16 cellular contexts compared by ENCODE assay signal in the genomic region with DNA sequence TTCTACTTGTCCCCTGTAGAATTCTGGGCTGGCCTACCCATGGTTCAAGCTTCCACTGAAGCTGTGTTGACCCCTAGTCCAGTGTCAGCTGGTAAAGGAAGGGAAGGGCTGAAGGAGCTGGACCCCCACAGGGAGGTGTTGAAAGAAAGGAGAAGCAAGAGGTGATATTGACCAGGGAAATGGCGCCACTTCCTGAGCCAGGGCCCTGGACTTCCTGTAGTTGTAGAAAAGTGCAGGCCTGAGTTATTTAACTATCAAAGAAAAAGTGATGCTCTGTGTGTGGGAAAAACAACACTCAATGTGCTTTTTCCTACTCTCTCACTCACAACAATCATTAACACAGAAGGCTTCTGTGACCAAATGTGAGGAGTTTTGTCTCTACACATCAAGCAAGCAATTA. TPM values are rescaled to one million over a fixed set of nuclear protein-coding genes. Genes with fewer than 3 reads are reported as not detected.
DNase-seq lines count a peak whose midpoint lies in the region; ATAC-seq, FAIRE-seq and TF ChIP-seq lines count a peak whose summit lies in the region.
"Had no signal": no experiment of that assay in that cellular context is flagged by ENCODE, and none has a peak within 500 bp of the region (broad histone marks: within the 10 kb centered on the region; RNA-seq: fewer than 3 reads in every experiment).

No MANE protein-coding gene starts in this region.

- no peak for TF ChIP-seq POLR2A in GM12878 (IDR thresholded peaks at IDR 0.05; ENCODE audit: low read depth, low read length)

- no peak overlapping the region for H2AK5ac ChIP-seq in neuronal stem cell (ENCODE audit: low read depth, low read length)

- H3K27me3 Mint-ChIP-seq in CD14-positive monocyte (ENCODE audit: low read depth in 3 of 3) = peaks cover 0 to 8% (median 3%) of the 10 kb centered on the region in 3 donors

- no peaks in the 10 kb centered on the region for H3K9me2 ChIP-seq in Karpas-422 (replicated peaks; ENCODE audit: insufficient read depth, low read length)

- no peak overlapping the region for H2BK15ac ChIP-seq in neuronal stem cell (ENCODE audit: low read length)

- CTCF ChIA-PET in GM12878 (lab: Yijun Ruan, JAX) = interaction anchor here (1.6 kb wide), 1 partner anchor 18 kb away, joined by 4 read pairs; no protein-coding TSS in a partner anchor

- RAD21 ChIA-PET in GM12878 (lab: Charles Lee; ENCODE audit: unreplicated experiment) = interaction anchor here (1.2 kb wide), 1 partner anchor 73 kb away, joined by 3 read pairs; no protein-coding TSS in a partner anchor

- in situ Hi-C loops in GM12878 (cut with MboI) = no loop called here

- H3K27ac ChIP-seq in HL-60 (replicated peaks) (peak overlapping the region; percentile 57), GM12878 (ENCODE audit: control insufficient read depth, insufficient read depth) (no peak overlapping the region), neuronal stem cell (replicated peaks; ENCODE audit: low read length) (no peak overlapping the region), Karpas-422 (ENCODE audit: low read length) (no peak overlapping the region)

- no peaks in the 10 kb centered on the region for H3K79me1 ChIP-seq in neuronal stem cell (ENCODE audit: low read depth, low read length)

- H3K79me2 ChIP-seq in GM12878 (ENCODE audit: control insufficient read depth, insufficient read depth, low read length) (no peaks in the 10 kb centered on the region), Karpas-422 (ENCODE audit: low read length) (no peaks in the 10 kb centered on the region)

- peaks cover 6 to 10% of the 10 kb centered on the region in 2 donors for H3K36me3 Mint-ChIP-seq in CD14-positive monocyte

- SMC1A ChIA-PET in GM12878 (lab: Charles Lee; ENCODE audit: uncharacterized antibody, unreplicated experiment) = interaction anchor here (0.9 to 1.9 kb wide), 3 partner anchors 10 to 43 kb away, joined by 3 to 9 read pairs (median 3); no protein-coding TSS in a partner anchor

- no peak overlapping the region for H3K18ac ChIP-seq in neuronal stem cell (ENCODE audit: low read length)

- H3K4ac ChIP-seq in neuronal stem cell (ENCODE audit: low read length) = no peak overlapping the region

- H2BK12ac ChIP-seq in neuronal stem cell (ENCODE audit: low read length) = no peak overlapping the region

- peaks cover 43% of the 10 kb centered on the region for H3K4me1 Mint-ChIP-seq in CD14-positive monocyte

- no peak for FAIRE-seq in GM12878 (lab: Jason Lieb, UNC)
- FAIRE-seq: HTR-8/SVneo had no signal

- H3K27me3 ChIP-seq in HL-60 (ENCODE audit: insufficient read depth, poor library complexity, severe bottlenecking) (no peaks in the 10 kb centered on the region), GM12878 (replicated peaks in 1 of 2; ENCODE audit: control insufficient read depth in 2 of 2, insufficient read depth in 2 of 2, low read length in 1 of 2) (no peaks in the 10 kb centered on the region), neuronal stem cell (ENCODE audit: control insufficient read depth in 3 of 3, insufficient read depth in 3 of 3, low read depth in 1 of 3, low read length in 3 of 3) (no peaks in the 10 kb centered on the region), Karpas-422 (ENCODE audit: low read length) (no peaks in the 10 kb centered on the region)

- no peak overlapping the region for H4K8ac ChIP-seq in neuronal stem cell (ENCODE audit: low read depth, low read length)

- no peak for TF ChIP-seq EP300 in GM12878 (IDR thresholded peaks at IDR 0.05; ENCODE audit: borderline replicate concordance in 1 of 2, control insufficient read depth in 1 of 2, low read depth in 2 of 2, low read length in 2 of 2)

- H4K20me1 ChIP-seq in GM12878 (ENCODE audit: control insufficient read depth, insufficient read depth) (no peaks in the 10 kb centered on the region), Karpas-422 (ENCODE audit: insufficient read depth, low read depth, low read length) (no peaks in the 10 kb centered on the region)

- H3K14ac ChIP-seq in neuronal stem cell (ENCODE audit: low read length) = no peak overlapping the region

- no peak; the same call in 2 of the 3 replicates for ATAC-seq in GM12878
- ATAC-seq in GM18870 (IDR thresholded peaks at IDR 0.05; ENCODE audit: unreplicated experiment) = no peak

- H3K23ac ChIP-seq in neuronal stem cell (ENCODE audit: low read depth, low read length, poor library complexity) = no peak overlapping the region

- H2AFZ ChIP-seq in GM12878 (ENCODE audit: control insufficient read depth, low read depth, low read length) (peak overlapping the region; percentile 12; the same call in 1 of the 2 replicates), neuronal stem cell (ENCODE audit: low read length) (peak overlapping the region; percentile 67), Karpas-422 (ENCODE audit: low read length) (no peak overlapping the region)

- H3K9ac ChIP-seq in GM12878 (ENCODE audit: control insufficient read depth, insufficient read depth, low read length) = no peak overlapping the region
- H3K9ac ChIP-seq in neuronal stem cell (ENCODE audit: low read depth, low read length, poor library complexity) = no peak overlapping the region
- no peak overlapping the region for H3K9ac ChIP-seq in Karpas-422 (ENCODE audit: low read length)

- no peak overlapping the region for H2BK5ac ChIP-seq in neuronal stem cell (ENCODE audit: low read length)

- no TSS peak for BruUV-seq in GM12878 (replicated peaks; lab: Mats Ljungman, UMichigan)

- DNase-seq in CD14-positive monocyte (ENCODE audit: low spot score) = no peak
- DNase-seq in HL-60 (ENCODE audit: low read depth in 1 of 2, low spot score in 1 of 2) = peak in 1 of 2 experiments; percentile 46
- DNase-seq in GM12878 (ENCODE audit: low read depth, low spot score) = no peak
- DNase-seq in neuronal stem cell (ENCODE audit: low spot score) = no peak
- DNase-seq in Karpas-422 = no peak
- no peak for DNase-seq in stimulated activated CD8-positive, alpha-beta memory T cell treated with anti-CD3 and anti-CD28 coated beads, Interleukin-4, amount 100 ng/mL, for 48 hours
- DNase-seq: C1 segment of cervical spinal cord, DMS79 treated with DMSO at 0.1 percent for 48 hours, H9, NCI-H1092 treated with DMSO at 0.1 percent for 48 hours, NCI-H2107, NCI-H510A, NCI-H748 treated with DMSO at 0.1 percent for 48 hours, Right ventricle myocardium superior had no signal

- no peak overlapping the region for H4K91ac ChIP-seq in neuronal stem cell (ENCODE audit: low read depth, low read length, poor library complexity)

- no peak overlapping the region for H3K4me3 ChIP-seq in HL-60 (replicated peaks; ENCODE audit: insufficient read depth, low read length)
- no peak overlapping the region for H3K4me3 ChIP-seq in GM12878
- H3K4me3 ChIP-seq in neuronal stem cell (ENCODE audit: low read length in 2 of 2) = no peak overlapping the region
- H3K4me3 ChIP-seq in Karpas-422 (ENCODE audit: low read length) = no peak overlapping the region

- intact Hi-C loops in CD14-positive monocyte (cut with micrococcal nuclease) (no loop called here), GM12878 (cut with micrococcal nuclease; ENCODE audit: unreplicated experiment) (no loop called here)

- no peak overlapping the region for H3K4me2 ChIP-seq in GM12878 (ENCODE audit: control insufficient read depth, insufficient read depth)
- no peak overlapping the region for H3K4me2 ChIP-seq in neuronal stem cell (ENCODE audit: insufficient read depth, low read length, poor library complexity, severe bottlenecking)
- no peak overlapping the region for H3K4me2 ChIP-seq in Karpas-422 (ENCODE audit: low read depth, low read length, poor library complexity, severe bottlenecking)

- H2BK120ac ChIP-seq in neuronal stem cell (ENCODE audit: low read depth, low read length) = no peak overlapping the region

- no peak for TF ChIP-seq RAD21 in GM12878 (IDR thresholded peaks at IDR 0.05; ENCODE audit: insufficient read depth, low read depth, low read length)

- WGBS in GM12878 (ENCODE audit: insufficient coverage, insufficient replicate concordance, low lambda C conversion rate, missing lambda C conversion rate) = 65% methylated on average over 1 of the region's 1 CpG
- WGBS in neuronal stem cell (ENCODE audit: extremely low coverage in 2 of 2, insufficient read length in 2 of 2, insufficient replicate concordance in 1 of 2), 2 donors = no CpG with 5 or more reads among the region's 1 CpG

- H3K36me3 ChIP-seq in GM12878 (ENCODE audit: control insufficient read depth in 2 of 2, insufficient read depth in 2 of 2, low read length in 1 of 2) = no peaks in the 10 kb centered on the region
- H3K36me3 ChIP-seq in neuronal stem cell (replicated peaks in 1 of 2; ENCODE audit: control insufficient read depth in 2 of 2, insufficient read depth in 2 of 2, low read length in 2 of 2) = no peaks in the 10 kb centered on the region
- no peaks in the 10 kb centered on the region for H3K36me3 ChIP-seq in Karpas-422 (ENCODE audit: insufficient read depth, low read length)

- H3K9me3 Mint-ChIP-seq in CD14-positive monocyte = peaks cover 0 to 9% (median 5%) of the 10 kb centered on the region in 7 donors

- peak overlapping the region in 5 of 7 donors; percentile 38 to 91 (median 79) for H3K27ac Mint-ChIP-seq in CD14-positive monocyte
- H3K27ac Mint-ChIP-seq: H9 had no signal

- no peaks in the 10 kb centered on the region for H3K9me3 ChIP-seq in GM12878 (replicated peaks; ENCODE audit: control insufficient read depth, insufficient read depth, low read length)
- H3K9me3 ChIP-seq in neuronal stem cell (replicated peaks in 1 of 2; ENCODE audit: control insufficient read depth in 2 of 2, insufficient read depth in 1 of 2, low read depth in 1 of 2, low read length in 2 of 2) = no peaks in the 10 kb centered on the region
- H3K9me3 ChIP-seq in Karpas-422 (ENCODE audit: low read length) = no peaks in the 10 kb centered on the region

- no peak overlapping the region for H3K4me3 Mint-ChIP-seq in CD14-positive monocyte
- H3K4me3 Mint-ChIP-seq: H9 had no signal

- POLR2A ChIA-PET in GM12878 (lab: Charles Lee) = interaction anchor here (0.5 kb wide), 1 partner anchor 114 kb away, joined by 3 read pairs; the partner anchor contains the start of gene NRM

- no peaks in the 10 kb centered on the region for H3K4me1 ChIP-seq in GM12878 (ENCODE audit: control insufficient read depth, insufficient read depth, low read length)
- H3K4me1 ChIP-seq in neuronal stem cell (ENCODE audit: control insufficient read depth in 2 of 2, insufficient read depth in 1 of 2, low read depth in 1 of 2, low read length in 2 of 2) = no peaks in the 10 kb centered on the region
- H3K4me1 ChIP-seq in Karpas-422 (ENCODE audit: low read length) = no peaks in the 10 kb centered on the region

- no peak for TF ChIP-seq CTCF in CD14-positive monocyte (IDR thresholded peaks at IDR 0.05)
- no peak for TF ChIP-seq CTCF in HL-60 (IDR thresholded peaks at IDR 0.05; ENCODE audit: insufficient read depth, low read length)
- no peak for TF ChIP-seq CTCF in GM12878 (IDR thresholded peaks at IDR 0.05 in 2 of 3, conservative IDR thresholded peaks at IDR 0.05 in 1 of 3; ENCODE audit: control insufficient read depth in 2 of 3, extremely low read depth in 1 of 3, insufficient read depth in 1 of 3, low read depth in 3 of 3, low read length in 3 of 3)

RNA-seq across cellular contexts. Expression of gene IER3, which starts 60.0 kb away (rescaled TPM):
- 10 to 100 TPM; 30.6 to 53.2 TPM for polyA plus RNA-seq in CD14-positive monocyte
- 22.9 and 23.9 TPM in 2 replicates for total RNA-seq in GM12878 (2013; cell fraction: nucleolus; rRNA removed)
- total RNA-seq in GM12878 (2014; rRNA removed) = 67.2 and 71.6 TPM in 2 replicates
- 42.0 and 43.2 TPM in 2 replicates for total RNA-seq in GM12878 (2014; rRNA removed; fragmentation: Illumina TruSeq; extraction: Trizol)
- total RNA-seq in GM12878 (2021) = 65.8 and 80.7 TPM in 2 replicates
- 10.6 TPM for polyA plus RNA-seq in GM12878 (2011; ENCODE audit: low read depth)
- 100 and 104 TPM in 2 replicates for polyA plus RNA-seq in GM12878 (2011; rRNA removed)
- polyA plus RNA-seq in GM12878 (2011; cell fraction: cytosol; rRNA removed) = 96.0 and 101 TPM in 2 replicates
- polyA plus RNA-seq in GM12878 (2011; cell fraction: nucleus; rRNA removed) = 183 and 184 TPM in 2 replicates
- 21.4 and 31.8 TPM in 2 replicates for polyA plus RNA-seq in GM12878 (2012)
- polyA plus RNA-seq in GM12878 (2014; fragmentation: Illumina TruSeq; extraction: Trizol) = 8.3 and 22.5 TPM in 2 replicates
- 1 to 10 TPM; 1.9 to 7.3 TPM for polyA plus RNA-seq in GM12878 (2014; fragmentation: Nextera tagmentation; extraction: Ambion mirVana)
- polyA plus RNA-seq in GM12878 (2014; rRNA removed) = 63.8 and 71.6 TPM in 2 replicates
- 10 to 100 TPM; 16.1 to 19.5 TPM for polyA plus RNA-seq in GM12878 (2016; fragmentation: Nextera tagmentation; extraction: Ambion mirVana)
- 63.6 and 100 TPM in 2 replicates for polyA minus RNA-seq in GM12878 (2011; rRNA and poly(A)+ RNA removed)
- polyA minus RNA-seq in GM12878 (2011; cell fraction: cytosol; rRNA and poly(A)+ RNA removed) = 102 and 106 TPM in 2 replicates
- 70.4 and 103 TPM in 2 replicates for polyA minus RNA-seq in GM12878 (2011; cell fraction: nucleus; rRNA and poly(A)+ RNA removed)
- polyA plus RNA-seq in neuronal stem cell (2013, experiment 1 of 2) = 11.0 TPM
- 10.9 TPM for polyA plus RNA-seq in neuronal stem cell (2013, experiment 2 of 2)
- 0.19 and 0.54 TPM in 2 replicates for total RNA-seq in Karpas-422 (2014; rRNA removed; shearing (Covaris generic); ENCODE audit: low replicate concordance)

Comparison
In these comparisons a context has a peak if more than half of its experiments do, and no peak if none do; other contexts are left out.
1. RNA of gene IER3, which starts 60.0 kb away (total RNA-seq): 22.9 to 80.7 TPM in GM12878; 0.19 to 0.54 TPM in Karpas-422; every median in the first group is over 10 times any median in the second.